Comparison of ENCODE assay signal across 23 cellular contexts in genomic region chr3:52331091-52331490, GRCh38.
"Had no signal": no experiment of that assay in that cellular context is flagged by ENCODE, and none has a peak within 500 bp of the region (broad histone marks: within the 10 kb centered on the region; RNA-seq: fewer than 3 reads in every experiment).

No MANE protein-coding gene starts in this region.

- H3K9me3 Mint-ChIP-seq: IgD-negative memory B cell had no signal

- H3K4me2 ChIP-seq: KMS-11, SK-N-SH had no signal

- H3K36me3 Mint-ChIP-seq: IgD-negative memory B cell had no signal

- H3K27me3 Mint-ChIP-seq: IgD-negative memory B cell had no signal

- DNase-seq: Kasumi-1, MM.1S, NCI-H1092 treated with DMSO at 0.1 percent for 48 hours, NCI-H1436, NCI-H187, NCI-H2029, NCI-H2081 treated with DMSO at 0.1 percent for 48 hours, NCI-H2171, NCI-H226, NCI-H446, NCI-H510A, NCI-H524 treated with DMSO at 0.1 percent for 48 hours, NCI-H69, NCI-H774, PC-3, SHP77, SK-N-SH, SW 1271 had no signal

- H3K27ac Mint-ChIP-seq: IgD-negative memory B cell had no signal

- H3K4me3 ChIP-seq: K562 had no signal

- H3K4me3 Mint-ChIP-seq: IgD-negative memory B cell had no signal

- H3K27ac ChIP-seq: HL-60, KMS-11 had no signal

- ATAC-seq: Panc1, PC-3 had no signal

- H3K9me3 ChIP-seq: SK-N-SH had no signal

- H3K4me1 Mint-ChIP-seq: IgD-negative memory B cell had no signal
